8 cellular contexts compared by ENCODE assay signal in genomic region chr1:182143825-182144661, GRCh38.
DNase-seq lines count a peak whose midpoint lies in the region; ATAC-seq, FAIRE-seq and TF ChIP-seq lines count a peak whose summit lies in the region.

No MANE protein-coding gene starts in this region.

- H3K36me3 ChIP-seq in K562 (ENCODE audit: control insufficient read depth, insufficient read depth, low read length) (no peaks in the 10 kb centered on the region), keratinocyte (ENCODE audit: control insufficient read depth in 2 of 2, extremely low read depth in 1 of 2, insufficient read depth in 2 of 2, low read length in 2 of 2) (no peaks in the 10 kb centered on the region), smooth muscle cell (ENCODE audit: low read depth) (no peaks in the 10 kb centered on the region)

- TF ChIP-seq POLR2A in K562 (conservative IDR thresholded peaks at IDR 0.05), result no peak

- no peaks in the 10 kb centered on the region for H3K79me2 ChIP-seq in K562 (ENCODE audit: control insufficient read depth, insufficient read depth, low read length)
- no peaks in the 10 kb centered on the region for H3K79me2 ChIP-seq in keratinocyte (ENCODE audit: control insufficient read depth, insufficient read depth, low read length)
- no peaks in the 10 kb centered on the region for H3K79me2 ChIP-seq in smooth muscle cell (ENCODE audit: low read depth)

- peaks cover 32% of the 10 kb centered on the region for H3K27me3 Mint-ChIP-seq in stimulated activated naive CD8-positive, alpha-beta T cell treated with anti-CD3 and anti-CD28 coated beads, Interleukin-15, amount 100 ng/mL, for 72 hours

- no peak for TF ChIP-seq EP300 in K562 (IDR thresholded peaks at IDR 0.05; ENCODE audit: low read length)

- TF ChIP-seq CTCF in K562 (IDR thresholded peaks at IDR 0.05 in 2 of 3, conservative IDR thresholded peaks at IDR 0.05 in 1 of 3; ENCODE audit: insufficient read depth in 2 of 3, low read depth in 1 of 3, low read length in 3 of 3), result no peak
- no peak for TF ChIP-seq CTCF in keratinocyte (optimal IDR thresholded peaks at IDR 0.05 in 1 of 3, IDR thresholded peaks at IDR 0.05 in 1 of 3, conservative IDR thresholded peaks at IDR 0.05 in 1 of 3; ENCODE audit: extremely low read depth in 1 of 3, insufficient read depth in 2 of 3, low read length in 3 of 3)
- no peak for TF ChIP-seq CTCF in smooth muscle cell (IDR thresholded peaks at IDR 0.05; ENCODE audit: borderline replicate concordance, insufficient read depth, poor library complexity, severe bottlenecking)

- no peaks in the 10 kb centered on the region for H3K9me3 Mint-ChIP-seq in stimulated activated naive CD8-positive, alpha-beta T cell treated with anti-CD3 and anti-CD28 coated beads, Interleukin-15, amount 100 ng/mL, for 72 hours

- POLR2A ChIA-PET in K562 (lab: Yijun Ruan, JAX), result interaction anchor here (0.8 to 7.7 kb wide), 9 partner anchors 8 to 255 kb away, joined by 3 to 137 read pairs (median 5); partner anchors contain the start of gene GLUL

- in situ Hi-C loops in K562 (cut with MboI), result loop anchor here (5.0 kb wide), 2 partner anchors 158 to 253 kb away; no protein-coding TSS in a partner anchor

- CTCF ChIA-PET in K562 (lab: Yijun Ruan, JAX; ENCODE audit: low intra/inter-chr PET ratio), result interaction anchor here (0.7 to 4.3 kb wide), 5 partner anchors 54 to 638 kb away, joined by 3 to 53 read pairs (median 3); no protein-coding TSS in a partner anchor

- DNase-seq in stimulated activated naive CD8-positive, alpha-beta T cell treated with anti-CD3 and anti-CD28 coated beads, Interleukin-15, amount 100 ng/mL, for 72 hours, result no peak
- no peak for DNase-seq in stimulated activated naive CD8-positive, alpha-beta T cell treated with anti-CD3 and anti-CD28 coated beads, Interleukin-15, Interleukin-2, amounts not matched to agents 100 U/mL and 50 U/mL, for 24 hours
- DNase-seq in K562 (ENCODE audit: extremely low read depth in 1 of 4, low spot score in 3 of 4), result peak in 2 of 4 experiments; percentile 24 to 37
- peak; percentile 83 for DNase-seq in keratinocyte (ENCODE audit: low read depth, low spot score)
- peak; percentile 26 for DNase-seq in smooth muscle cell (lab: John Stamatoyannopoulos, UW; ENCODE audit: unreplicated experiment)
- DNase-seq in stimulated activated CD4-positive, alpha-beta T cell treated with anti-CD3 and anti-CD28 coated beads, Interleukin-1b, Interleukin-23, amount 100 ng/mL, for 48 hours, result no peak
- DNase-seq in epidermal melanocyte (ENCODE audit: insufficient read length, low spot score), result no peak

- FAIRE-seq in K562 (lab: Jason Lieb, UNC) (peak; percentile 59), keratinocyte (lab: Jason Lieb, UNC) (peak; percentile 98)

- 26% methylated on average over 8 of the region's 8 CpGs for WGBS in K562 (ENCODE audit: insufficient coverage, low coverage, missing lambda C conversion rate)
- 13% methylated on average over 8 of the region's 8 CpGs for WGBS in smooth muscle cell (ENCODE audit: low lambda C conversion rate)

- ATAC-seq in stimulated activated naive CD8-positive, alpha-beta T cell treated with anti-CD3 and anti-CD28 coated beads, Interleukin-15, amount 100 ng/mL, for 72 hours, result peak; percentile 16
- no peak for ATAC-seq in stimulated activated naive CD8-positive, alpha-beta T cell treated with anti-CD3 and anti-CD28 coated beads, Interleukin-15, Interleukin-2, amounts not matched to agents 100 U/mL and 50 U/mL, for 24 hours
- peak; percentile 68 for ATAC-seq in K562
- no peak for ATAC-seq in HG03460 (IDR thresholded peaks at IDR 0.05; ENCODE audit: unreplicated experiment)

- peaks cover 7% of the 10 kb centered on the region for H3F3A ChIP-seq in smooth muscle cell (ENCODE audit: low read depth)

- TF ChIP-seq RAD21 in K562 (CRISPR knock-in tag; conservative IDR thresholded peaks at IDR 0.05 in 1 of 2, IDR thresholded peaks at IDR 0.05 in 1 of 2), result no peak; a peak in 1 of 4 replicates

- H3K4me3 ChIP-seq in K562 (no peak overlapping the region), keratinocyte (ENCODE audit: control insufficient read depth in 2 of 3, extremely low read depth in 1 of 3, insufficient read depth in 2 of 3, low read depth in 1 of 3, low read length in 3 of 3) (no peak overlapping the region), smooth muscle cell (no peak overlapping the region)

- H3K27ac Mint-ChIP-seq in stimulated activated naive CD8-positive, alpha-beta T cell treated with anti-CD3 and anti-CD28 coated beads, Interleukin-15, amount 100 ng/mL, for 72 hours, result no peak overlapping the region

- H3K4me1 ChIP-seq in K562 (replicated peaks in 1 of 2; ENCODE audit: control insufficient read depth in 2 of 2, insufficient read depth in 2 of 2, low read length in 2 of 2) (peaks cover 12 to 15% of the 10 kb centered on the region in 2 experiments), keratinocyte (ENCODE audit: control insufficient read depth, extremely low read depth, insufficient read depth, low read length) (peaks cover 41% of the 10 kb centered on the region), smooth muscle cell (ENCODE audit: low read depth) (peaks cover 18% of the 10 kb centered on the region)

- intact Hi-C loops in K562 (cut with micrococcal nuclease), result loop anchor here (1.0 to 2.0 kb wide), 5 partner anchors 54 to 252 kb away; no protein-coding TSS in a partner anchor

- H3K27ac ChIP-seq in K562 (ENCODE audit: extremely low read depth, low read depth, low read length) (no peak overlapping the region), keratinocyte (ENCODE audit: control insufficient read depth, insufficient read depth, low read length) (peak overlapping the region; percentile 77), smooth muscle cell (ENCODE audit: low read depth) (peak overlapping the region; percentile 73)

- H3K9ac ChIP-seq in K562 (ENCODE audit: insufficient read depth in 1 of 2, low read depth in 2 of 2, low read length in 2 of 2), result peak overlapping the region; percentile 19 to 87; a peak in 2 of 4 replicates
- peak overlapping the region; percentile 65 for H3K9ac ChIP-seq in keratinocyte (ENCODE audit: control insufficient read depth, extremely low read depth, insufficient read depth, low read length)
- H3K9ac ChIP-seq in smooth muscle cell (ENCODE audit: low read depth), result no peak overlapping the region

- H3K9me3 ChIP-seq in K562 (replicated peaks; ENCODE audit: control insufficient read depth, insufficient read depth, low read depth, low read length) (no peaks in the 10 kb centered on the region), keratinocyte (ENCODE audit: control insufficient read depth, low read depth, low read length) (no peaks in the 10 kb centered on the region), smooth muscle cell (replicated peaks; ENCODE audit: low read depth) (no peaks in the 10 kb centered on the region)

- BruUV-seq in K562 (replicated peaks; lab: Mats Ljungman, UMichigan), result no TSS peak

- dilution Hi-C loops in keratinocyte (cut with MboI; ENCODE audit: extremely low pct_ligation_motif_present, low sequenced_read_pairs), result no loop called here

- H3K9me1 ChIP-seq in K562 (ENCODE audit: control insufficient read depth, insufficient read depth, low read length), result peaks cover under 1% of the 10 kb centered on the region
- no peaks in the 10 kb centered on the region for H3K9me1 ChIP-seq in keratinocyte (ENCODE audit: control insufficient read depth, extremely low read depth, insufficient read depth, low read length)

- H3K4me2 ChIP-seq in K562 (ENCODE audit: insufficient read depth, low read length) (no peak overlapping the region), keratinocyte (ENCODE audit: control insufficient read depth, extremely low read depth, insufficient read depth, low read depth, low read length) (peak overlapping the region; percentile 54), smooth muscle cell (peak overlapping the region; percentile 51)

- no peak overlapping the region for H3K4me3 Mint-ChIP-seq in stimulated activated naive CD8-positive, alpha-beta T cell treated with anti-CD3 and anti-CD28 coated beads, Interleukin-15, amount 100 ng/mL, for 72 hours

- peaks cover 19% of the 10 kb centered on the region for H3K4me1 Mint-ChIP-seq in stimulated activated naive CD8-positive, alpha-beta T cell treated with anti-CD3 and anti-CD28 coated beads, Interleukin-15, amount 100 ng/mL, for 72 hours

- H3K27me3 ChIP-seq in K562 (ENCODE audit: control insufficient read depth in 2 of 2, insufficient read depth in 2 of 2, low read length in 2 of 2) (peaks cover 0 to 4% of the 10 kb centered on the region in 2 experiments; a peak in 2 of 5 replicates), keratinocyte (ENCODE audit: control insufficient read depth, extremely low read depth, insufficient read depth, low read length) (no peaks in the 10 kb centered on the region), smooth muscle cell (ENCODE audit: low read depth) (no peaks in the 10 kb centered on the region)

- no peaks in the 10 kb centered on the region for H4K20me1 ChIP-seq in K562 (replicated peaks; ENCODE audit: control insufficient read depth, insufficient read depth, low read length)
- H4K20me1 ChIP-seq in keratinocyte (ENCODE audit: control insufficient read depth, extremely low read depth, insufficient read depth, low read length), result no peaks in the 10 kb centered on the region
- H4K20me1 ChIP-seq in smooth muscle cell (ENCODE audit: low read depth), result no peaks in the 10 kb centered on the region

- H2AFZ ChIP-seq in K562 (ENCODE audit: low read depth, low read length) (peak overlapping the region; percentile 85), keratinocyte (ENCODE audit: control insufficient read depth, low read length) (peak overlapping the region; percentile 71), smooth muscle cell (ENCODE audit: low read depth) (peak overlapping the region; percentile 84)

TF ChIP-seq in K562, 482 proteins besides CTCF, POLR2A, EP300 and RAD21 (continues in another document):
- TF ChIP-seq TAF7 (tag; IDR thresholded peaks at IDR 0.05), result no peak
- TF ChIP-seq POLR2H (tag; IDR thresholded peaks at IDR 0.05; ENCODE audit: low read depth), result no peak
- TF ChIP-seq RBBP5 (IDR thresholded peaks at IDR 0.05; ENCODE audit: borderline replicate concordance, insufficient read depth, low read length, poor library complexity, severe bottlenecking), result peak; percentile 47

Comparison
In these comparisons a context has a peak if more than half of its experiments do, and no peak if none do; other contexts are left out.
1. ATAC-seq: peak in stimulated activated naive CD8-positive, alpha-beta T cell treated with anti-CD3 and anti-CD28 coated beads, Interleukin-15, amount 100 ng/mL, for 72 hours (single experiment) and K562 (single experiment); none in stimulated activated naive CD8-positive, alpha-beta T cell treated with anti-CD3 and anti-CD28 coated beads, Interleukin-15, Interleukin-2, amounts not matched to agents 100 U/mL and 50 U/mL, for 24 hours (single experiment) and HG03460 (single experiment).
2. DNase-seq: peak in keratinocyte (single experiment) and smooth muscle cell (single experiment); none in stimulated activated naive CD8-positive, alpha-beta T cell treated with anti-CD3 and anti-CD28 coated beads, Interleukin-15, amount 100 ng/mL, for 72 hours (0 of 2), stimulated activated naive CD8-positive, alpha-beta T cell treated with anti-CD3 and anti-CD28 coated beads, Interleukin-15, Interleukin-2, amounts not matched to agents 100 U/mL and 50 U/mL, for 24 hours (single experiment), stimulated activated CD4-positive, alpha-beta T cell treated with anti-CD3 and anti-CD28 coated beads, Interleukin-1b, Interleukin-23, amount 100 ng/mL, for 48 hours (single experiment) and epidermal melanocyte (single experiment).
3. Peak in every context shown above with its lines, with median percentiles within 50 percentile points of each other: H2AFZ ChIP-seq.